23 cellular contexts compared by ENCODE assay signal in the genomic region with DNA sequence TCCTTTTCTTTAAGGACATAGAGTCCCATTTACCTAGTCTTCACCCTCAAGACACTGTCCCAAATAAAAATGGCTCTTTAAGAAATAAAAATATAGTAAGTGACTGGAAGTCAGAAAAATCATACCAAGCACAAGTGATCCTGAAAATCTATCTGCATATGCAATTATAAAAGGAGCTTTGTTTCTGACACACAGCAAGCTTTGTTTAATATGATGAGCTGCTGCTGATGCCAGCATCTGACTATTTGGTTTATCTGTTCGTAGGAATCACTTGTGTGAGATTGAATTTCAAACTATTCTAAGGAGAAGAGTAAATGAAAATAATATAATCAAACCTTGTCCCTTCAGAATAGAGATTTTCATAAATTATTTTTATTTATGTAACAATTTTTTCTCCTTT.
"Had no signal": no experiment of that assay in that cellular context is flagged by ENCODE, and none has a peak within 500 bp of the region (broad histone marks: within the 10 kb centered on the region; RNA-seq: fewer than 3 reads in every experiment).

No MANE protein-coding gene starts in this region.

- DNase-seq: activated CD4-positive, alpha-beta memory T cell treated with anti-CD3 and anti-CD28 coated beads for 36 hours; activated CD4-positive, alpha-beta T cell treated with anti-CD3 and anti-CD28 coated beads, Interleukin-2, amount 10 ng/mL, durations not matched to agents 7 days and 5 days; activated CD4-positive, CD25-positive, alpha-beta regulatory T cell; activated CD8-positive, alpha-beta memory T cell treated with anti-CD3 and anti-CD28 coated beads for 24 hours; activated gamma-delta T cell treated with Interleukin-2 at 50 U/mL for 16 hours; activated naive CD4-positive, alpha-beta T cell treated with anti-CD3 and anti-CD28 coated beads, Interleukin-2, amount 10 ng/mL, durations not matched to agents 7 days and 5 days; activated naive CD8-positive, alpha-beta T cell treated with anti-CD3 and anti-CD28 coated beads, Interleukin-2, amount 10 ng/mL, durations not matched to agents 7 days and 5 days; activated T-cell treated with anti-CD3 and anti-CD28 coated beads, Interleukin-2, amount 50 U/mL, for 72 hours; adrenal gland; anterior cingulate cortex; central memory CD4-positive, alpha-beta T cell; NCI-H1092; NCI-H1417; NCI-H1694; NCI-H2029; NCI-H2107; NCI-H2171 treated with DMSO at 0.1 percent for 48 hours; NCI-H226; NCI-H69; Peyer's patch; SIG-M5; T-cell; T-helper 2 cell had no signal

- ATAC-seq: activated T-cell treated with anti-CD3 and anti-CD28 coated beads, Interleukin-2, amount 50 U/mL, for 72 hours; T-cell had no signal
